Comparison of ENCODE assay signal across 1 cellular context in genomic region chr9:29773676-29774075, GRCh38.
TF ChIP-seq lines count a peak whose summit lies in the region.

No MANE protein-coding gene starts in this region.

TF ChIP-seq in GM23338, 12 proteins besides CTCF, POLR2A, EP300 and RAD21 (continued from another document):
- TF ChIP-seq, protein P1, sequence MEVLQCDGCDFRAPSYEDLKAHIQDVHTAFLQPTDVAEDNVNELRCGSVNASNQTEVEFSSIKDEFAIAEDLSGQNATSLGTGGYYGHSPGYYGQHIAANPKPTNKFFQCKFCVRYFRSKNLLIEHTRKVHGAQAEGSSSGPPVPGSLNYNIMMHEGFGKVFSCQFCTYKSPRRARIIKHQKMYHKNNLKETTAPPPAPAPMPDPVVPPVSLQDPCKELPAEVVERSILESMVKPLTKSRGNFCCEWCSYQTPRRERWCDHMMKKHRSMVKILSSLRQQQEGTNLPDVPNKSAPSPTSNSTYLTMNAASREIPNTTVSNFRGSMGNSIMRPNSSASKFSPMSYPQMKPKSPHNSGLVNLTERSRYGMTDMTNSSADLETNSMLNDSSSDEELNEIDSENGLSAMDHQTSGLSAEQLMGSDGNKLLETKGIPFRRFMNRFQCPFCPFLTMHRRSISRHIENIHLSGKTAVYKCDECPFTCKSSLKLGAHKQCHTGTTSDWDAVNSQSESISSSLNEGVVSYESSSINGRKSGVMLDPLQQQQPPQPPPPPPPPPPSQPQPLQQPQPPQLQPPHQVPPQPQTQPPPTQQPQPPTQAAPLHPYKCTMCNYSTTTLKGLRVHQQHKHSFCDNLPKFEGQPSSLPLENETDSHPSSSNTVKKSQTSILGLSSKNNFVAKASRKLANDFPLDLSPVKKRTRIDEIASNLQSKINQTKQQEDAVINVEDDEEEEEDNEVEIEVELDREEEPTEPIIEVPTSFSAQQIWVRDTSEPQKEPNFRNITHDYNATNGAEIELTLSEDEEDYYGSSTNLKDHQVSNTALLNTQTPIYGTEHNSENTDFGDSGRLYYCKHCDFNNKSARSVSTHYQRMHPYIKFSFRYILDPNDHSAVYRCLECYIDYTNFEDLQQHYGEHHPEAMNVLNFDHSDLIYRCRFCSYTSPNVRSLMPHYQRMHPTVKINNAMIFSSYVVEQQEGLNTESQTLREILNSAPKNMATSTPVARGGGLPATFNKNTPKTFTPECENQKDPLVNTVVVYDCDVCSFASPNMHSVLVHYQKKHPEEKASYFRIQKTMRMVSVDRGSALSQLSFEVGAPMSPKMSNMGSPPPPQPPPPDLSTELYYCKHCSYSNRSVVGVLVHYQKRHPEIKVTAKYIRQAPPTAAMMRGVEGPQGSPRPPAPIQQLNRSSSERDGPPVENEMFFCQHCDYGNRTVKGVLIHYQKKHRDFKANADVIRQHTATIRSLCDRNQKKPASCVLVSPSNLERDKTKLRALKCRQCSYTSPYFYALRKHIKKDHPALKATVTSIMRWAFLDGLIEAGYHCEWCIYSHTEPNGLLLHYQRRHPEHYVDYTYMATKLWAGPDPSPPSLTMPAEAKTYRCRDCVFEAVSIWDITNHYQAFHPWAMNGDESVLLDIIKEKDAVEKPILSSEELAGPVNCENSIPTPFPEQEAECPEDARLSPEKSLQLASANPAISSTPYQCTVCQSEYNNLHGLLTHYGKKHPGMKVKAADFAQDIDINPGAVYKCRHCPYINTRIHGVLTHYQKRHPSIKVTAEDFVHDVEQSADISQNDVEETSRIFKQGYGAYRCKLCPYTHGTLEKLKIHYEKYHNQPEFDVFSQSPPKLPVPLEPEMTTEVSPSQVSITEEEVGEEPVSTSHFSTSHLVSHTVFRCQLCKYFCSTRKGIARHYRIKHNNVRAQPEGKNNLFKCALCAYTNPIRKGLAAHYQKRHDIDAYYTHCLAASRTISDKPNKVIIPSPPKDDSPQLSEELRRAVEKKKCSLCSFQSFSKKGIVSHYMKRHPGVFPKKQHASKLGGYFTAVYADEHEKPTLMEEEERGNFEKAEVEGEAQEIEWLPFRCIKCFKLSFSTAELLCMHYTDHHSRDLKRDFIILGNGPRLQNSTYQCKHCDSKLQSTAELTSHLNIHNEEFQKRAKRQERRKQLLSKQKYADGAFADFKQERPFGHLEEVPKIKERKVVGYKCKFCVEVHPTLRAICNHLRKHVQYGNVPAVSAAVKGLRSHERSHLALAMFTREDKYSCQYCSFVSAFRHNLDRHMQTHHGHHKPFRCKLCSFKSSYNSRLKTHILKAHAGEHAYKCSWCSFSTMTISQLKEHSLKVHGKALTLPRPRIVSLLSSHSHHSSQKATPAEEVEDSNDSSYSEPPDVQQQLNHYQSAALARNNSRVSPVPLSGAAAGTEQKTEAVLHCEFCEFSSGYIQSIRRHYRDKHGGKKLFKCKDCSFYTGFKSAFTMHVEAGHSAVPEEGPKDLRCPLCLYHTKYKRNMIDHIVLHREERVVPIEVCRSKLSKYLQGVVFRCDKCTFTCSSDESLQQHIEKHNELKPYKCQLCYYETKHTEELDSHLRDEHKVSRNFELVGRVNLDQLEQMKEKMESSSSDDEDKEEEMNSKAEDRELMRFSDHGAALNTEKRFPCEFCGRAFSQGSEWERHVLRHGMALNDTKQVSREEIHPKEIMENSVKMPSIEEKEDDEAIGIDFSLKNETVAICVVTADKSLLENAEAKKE (CRISPR knock-in tag; IDR thresholded peaks at IDR 0.05), result no peak
- TF ChIP-seq STAT1 (IDR thresholded peaks at IDR 0.05; ENCODE audit: unreplicated experiment), result no peak
- TF ChIP-seq, protein P2, sequence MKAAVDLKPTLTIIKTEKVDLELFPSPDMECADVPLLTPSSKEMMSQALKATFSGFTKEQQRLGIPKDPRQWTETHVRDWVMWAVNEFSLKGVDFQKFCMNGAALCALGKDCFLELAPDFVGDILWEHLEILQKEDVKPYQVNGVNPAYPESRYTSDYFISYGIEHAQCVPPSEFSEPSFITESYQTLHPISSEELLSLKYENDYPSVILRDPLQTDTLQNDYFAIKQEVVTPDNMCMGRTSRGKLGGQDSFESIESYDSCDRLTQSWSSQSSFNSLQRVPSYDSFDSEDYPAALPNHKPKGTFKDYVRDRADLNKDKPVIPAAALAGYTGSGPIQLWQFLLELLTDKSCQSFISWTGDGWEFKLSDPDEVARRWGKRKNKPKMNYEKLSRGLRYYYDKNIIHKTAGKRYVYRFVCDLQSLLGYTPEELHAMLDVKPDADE (IDR thresholded peaks at IDR 0.05), result no peak
